8 cellular contexts compared by ENCODE assay signal in genomic region chr10:21526184-21526951, GRCh38. TPM values are rescaled to one million over a fixed set of nuclear protein-coding genes. Genes with fewer than 3 reads are reported as not detected.
A peak's percentile ranks its signal among the peaks of the same experiment; 100 is the strongest.
DNase-seq lines count a peak whose midpoint lies in the region; ATAC-seq and TF ChIP-seq lines count a peak whose summit lies in the region.

No MANE protein-coding gene starts in this region.

- H3K4me3 ChIP-seq in CD4-positive, CD25-positive, alpha-beta regulatory T cell (ENCODE audit: low read depth, low read length), result peak overlapping the region; percentile 87
- H3K4me3 ChIP-seq in right cardiac atrium (ENCODE audit: low read length), result peak overlapping the region; percentile 84
- H3K4me3 ChIP-seq in prostate gland, result peak overlapping the region; percentile 55 to 72

- peak; percentile 48 to 57 for ATAC-seq in CD4-positive, CD25-positive, alpha-beta regulatory T cell (ENCODE audit: low read depth in 2 of 2)
- ATAC-seq in GM19438 (IDR thresholded peaks at IDR 0.05; ENCODE audit: low read depth, unreplicated experiment) (peak; percentile 37), right cardiac atrium (peak; percentile 89 to 90)

- WGBS in right cardiac atrium, result under 1% methylated on average over 59 of the region's 59 CpGs
- under 1% methylated on average over 59 of the region's 59 CpGs for WGBS in prostate gland

- peak; percentile 28 for TF ChIP-seq POLR2A in prostate gland (IDR thresholded peaks at IDR 0.05)

- peaks cover 61% of the 10 kb centered on the region for H3K27me3 Mint-ChIP-seq in CD4-positive, CD25-positive, alpha-beta regulatory T cell

- H3K27me3 ChIP-seq in CD4-positive, CD25-positive, alpha-beta regulatory T cell (ENCODE audit: control insufficient read depth, insufficient read depth, low read length), result peaks cover 17% of the 10 kb centered on the region
- H3K27me3 ChIP-seq in right cardiac atrium (ENCODE audit: control insufficient read depth, insufficient read depth) (no peaks in the 10 kb centered on the region), prostate gland (replicated peaks; ENCODE audit: insufficient read depth) (no peaks in the 10 kb centered on the region)

- H3K9me3 Mint-ChIP-seq in CD4-positive, CD25-positive, alpha-beta regulatory T cell, result peaks cover 0 to 3% (median 0%) of the 10 kb centered on the region in 7 donors

- H3K27ac ChIP-seq in CD4-positive, CD25-positive, alpha-beta regulatory T cell (ENCODE audit: insufficient read depth, low read length, poor library complexity, severe bottlenecking), result peak overlapping the region; percentile 68
- H3K27ac ChIP-seq in angular gyrus (ENCODE audit: low read depth, low read length) (peak overlapping the region; percentile 92), right cardiac atrium (ENCODE audit: low read length) (peak overlapping the region; percentile 99), prostate gland (peak overlapping the region; percentile 97 to 99)

- H3K4me1 ChIP-seq in CD4-positive, CD25-positive, alpha-beta regulatory T cell (ENCODE audit: control insufficient read depth, insufficient read depth, low read length, poor library complexity, severe bottlenecking), result peaks cover 30% of the 10 kb centered on the region
- no peaks in the 10 kb centered on the region for H3K4me1 ChIP-seq in right cardiac atrium (ENCODE audit: control insufficient read depth, insufficient read depth, low read length)
- no peaks in the 10 kb centered on the region for H3K4me1 ChIP-seq in prostate gland (replicated peaks)

- peak overlapping the region; percentile 91 to 96 (median 95) for H3K27ac Mint-ChIP-seq in CD4-positive, CD25-positive, alpha-beta regulatory T cell

- no peaks in the 10 kb centered on the region for H3K36me3 ChIP-seq in CD4-positive, CD25-positive, alpha-beta regulatory T cell (ENCODE audit: control insufficient read depth, insufficient read depth, low read length)
- no peaks in the 10 kb centered on the region for H3K36me3 ChIP-seq in prostate gland

- H3K4me1 Mint-ChIP-seq in CD4-positive, CD25-positive, alpha-beta regulatory T cell, result peaks cover 15 to 34% (median 25%) of the 10 kb centered on the region in 4 donors

- H3K36me3 Mint-ChIP-seq in CD4-positive, CD25-positive, alpha-beta regulatory T cell, result no peaks in the 10 kb centered on the region

- DNase-seq in CD4-positive, CD25-positive, alpha-beta regulatory T cell, result peak; percentile 54 to 67 (median 62)
- DNase-seq in HUDEP-2 (lab: John Stamatoyannopoulos, UW; ENCODE audit: unreplicated experiment in 76 of 76) (peak in 71 of 76 experiments; percentile 34 to 90 (median 77)), SW480 (ENCODE audit: low spot score) (peak; percentile 74), right cardiac atrium (peak; percentile 93 to 97 (median 97)), prostate gland (ENCODE audit: low spot score) (peak; percentile 75), NK-92 (lab: John Stamatoyannopoulos, UW; ENCODE audit: unreplicated experiment) (no peak)

- intact Hi-C loops in right cardiac atrium (cut with DNase I) (no loop called here), prostate gland (cut with DNase I) (loop anchor here (5.0 to 10.0 kb wide), 2 partner anchors 726 to 798 kb away; partner anchors contain the start of gene BMI1)

- TF ChIP-seq CTCF in prostate gland (IDR thresholded peaks at IDR 0.05), result no peak

- H3K4me3 Mint-ChIP-seq in CD4-positive, CD25-positive, alpha-beta regulatory T cell, result peak overlapping the region; percentile 87 to 99 (median 92)

- H3K9me3 ChIP-seq in CD4-positive, CD25-positive, alpha-beta regulatory T cell (ENCODE audit: control insufficient read depth in 2 of 2, low read length in 2 of 2), result no peaks in the 10 kb centered on the region
- H3K9me3 ChIP-seq in right cardiac atrium (ENCODE audit: control insufficient read depth, low read length), result no peaks in the 10 kb centered on the region
- H3K9me3 ChIP-seq in prostate gland, result no peaks in the 10 kb centered on the region

RNA-seq across cellular contexts. Expression of gene SKIDA1, which starts 0.9 kb away (rescaled TPM):
- 0.10 TPM for total RNA-seq in CD4-positive, CD25-positive, alpha-beta regulatory T cell
- polyA plus RNA-seq in CD4-positive, CD25-positive, alpha-beta regulatory T cell, result not detected
- 1 to 10 TPM; 2.1 to 6.3 (median 4.6) TPM for total RNA-seq in right cardiac atrium
- polyA plus RNA-seq in right cardiac atrium, result 0.88 TPM
- total RNA-seq in prostate gland, result 1 to 10 TPM; 1.5 to 4.3 TPM

RNA-seq across cellular contexts. Expression of gene MLLT10, which starts 7.7 kb away (rescaled TPM):
- total RNA-seq in CD4-positive, CD25-positive, alpha-beta regulatory T cell, result 81.9 TPM
- 1 to 10 TPM; 5.8 to 9.3 (median 8.0) TPM for polyA plus RNA-seq in CD4-positive, CD25-positive, alpha-beta regulatory T cell
- total RNA-seq in right cardiac atrium (10 to 100 TPM; 26.6 to 36.1 (median 29.8) TPM), prostate gland (10 to 100 TPM; 31.2 to 68.3 TPM)
- 14.1 TPM for polyA plus RNA-seq in right cardiac atrium

Comparison
In these comparisons a context has a peak if more than half of its experiments do, and no peak if none do; other contexts are left out.
1. ATAC-seq: peak in every context shown above with its lines; median percentile 90 in right cardiac atrium; 52 in CD4-positive, CD25-positive, alpha-beta regulatory T cell; 37 in GM19438.